24 cellular contexts compared by ENCODE assay signal in the genomic region with DNA sequence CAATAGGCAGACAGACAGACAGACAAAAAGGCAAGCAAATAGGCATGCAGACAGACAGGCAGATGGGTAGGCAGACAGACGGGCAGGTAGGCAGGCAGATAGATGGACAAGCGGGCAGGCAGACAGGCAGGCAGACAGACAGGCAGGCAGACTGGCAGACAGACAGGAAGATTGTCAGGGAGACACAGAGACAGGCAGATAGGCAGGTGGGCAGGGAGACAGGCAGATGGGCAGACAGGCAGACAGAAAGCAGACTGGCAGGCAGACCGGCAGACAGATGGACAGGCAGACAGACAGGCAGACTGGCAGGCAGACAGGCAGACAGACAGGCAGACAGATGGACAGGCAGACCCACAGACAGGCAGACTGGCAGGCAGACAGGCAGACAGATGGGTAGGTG.
"Had no signal": no experiment of that assay in that cellular context is flagged by ENCODE, and none has a peak within 500 bp of the region (broad histone marks: within the 10 kb centered on the region; RNA-seq: fewer than 3 reads in every experiment).

No MANE protein-coding gene starts in this region.

- H3K4me3 ChIP-seq: coronary artery, esophagus muscularis mucosa, testis had no signal

- H3K27me3 ChIP-seq: testis had no signal

- H3K9me3 Mint-ChIP-seq: activated CD4-positive, alpha-beta memory T cell treated with anti-CD3 and anti-CD28 coated beads for 36 hours; activated naive CD4-positive, alpha-beta T cell treated with anti-CD3 and anti-CD28 coated beads for 36 hours; activated naive CD8-positive, alpha-beta T cell treated with anti-CD3 and anti-CD28 coated beads, Interleukin-2, amount 10 ng/mL, durations not matched to agents 7 days and 5 days; natural killer cell; stimulated activated memory B cell treated with anti-CD40 and anti-IgM and Interleukin-4, amounts not matched to agents 10 μg/mL and 1 μg/mL and 100 μg/mL, for 72 hours; type B pancreatic cell had no signal

- H3K4me1 Mint-ChIP-seq: activated naive CD8-positive, alpha-beta T cell treated with anti-CD3 and anti-CD28 coated beads, Interleukin-2, amount 10 ng/mL, durations not matched to agents 7 days and 5 days; natural killer cell; stimulated activated memory B cell treated with anti-CD40 and anti-IgM and Interleukin-4, amounts not matched to agents 10 μg/mL and 1 μg/mL and 100 μg/mL, for 72 hours had no signal

- H3K27ac Mint-ChIP-seq: activated CD4-positive, alpha-beta memory T cell treated with anti-CD3 and anti-CD28 coated beads for 36 hours; activated naive CD4-positive, alpha-beta T cell treated with anti-CD3 and anti-CD28 coated beads for 36 hours; activated naive CD8-positive, alpha-beta T cell treated with anti-CD3 and anti-CD28 coated beads, Interleukin-2, amount 10 ng/mL, durations not matched to agents 7 days and 5 days; natural killer cell; stimulated activated memory B cell treated with anti-CD40 and anti-IgM and Interleukin-4, amounts not matched to agents 10 μg/mL and 1 μg/mL and 100 μg/mL, for 72 hours; T-helper 17 cell; type B pancreatic cell had no signal

- FAIRE-seq: bronchial epithelial cell, frontal cortex, islet of Langerhans, small intestine had no signal

- H3K36me3 ChIP-seq: esophagus muscularis mucosa had no signal

- H3K4me3 Mint-ChIP-seq: activated CD4-positive, alpha-beta memory T cell treated with anti-CD3 and anti-CD28 coated beads for 36 hours; activated naive CD4-positive, alpha-beta T cell treated with anti-CD3 and anti-CD28 coated beads for 36 hours; activated naive CD8-positive, alpha-beta T cell treated with anti-CD3 and anti-CD28 coated beads, Interleukin-2, amount 10 ng/mL, durations not matched to agents 7 days and 5 days; natural killer cell; stimulated activated memory B cell treated with anti-CD40 and anti-IgM and Interleukin-4, amounts not matched to agents 10 μg/mL and 1 μg/mL and 100 μg/mL, for 72 hours; T-helper 17 cell; type B pancreatic cell had no signal

- H3K27me3 Mint-ChIP-seq: activated naive CD8-positive, alpha-beta T cell treated with anti-CD3 and anti-CD28 coated beads, Interleukin-2, amount 10 ng/mL, durations not matched to agents 7 days and 5 days had no signal

- H3K36me3 Mint-ChIP-seq: activated CD4-positive, alpha-beta memory T cell treated with anti-CD3 and anti-CD28 coated beads for 36 hours; activated naive CD8-positive, alpha-beta T cell treated with anti-CD3 and anti-CD28 coated beads, Interleukin-2, amount 10 ng/mL, durations not matched to agents 7 days and 5 days; natural killer cell; stimulated activated memory B cell treated with anti-CD40 and anti-IgM and Interleukin-4, amounts not matched to agents 10 μg/mL and 1 μg/mL and 100 μg/mL, for 72 hours; type B pancreatic cell had no signal

- H3K27ac ChIP-seq: coronary artery, esophagus muscularis mucosa, testis had no signal

- DNase-seq: activated CD4-positive, alpha-beta memory T cell treated with anti-CD3 and anti-CD28 coated beads for 36 hours; activated CD4-positive, alpha-beta T cell treated with anti-CD3 and anti-CD28 coated beads for 48 hours; activated effector memory CD4-positive, alpha-beta T cell treated with Interleukin-2 at 50 U/mL for 16 hours; activated naive CD4-positive, alpha-beta T cell treated with anti-CD3 and anti-CD28 coated beads for 36 hours; activated naive CD8-positive, alpha-beta T cell treated with anti-CD3 and anti-CD28 coated beads, Interleukin-2, amount 10 ng/mL, durations not matched to agents 7 days and 5 days; activated T-cell treated with anti-CD3 and anti-CD28 coated beads, Interleukin-2, amount 50 U/mL, for 48 hours; amniotic stem cell; left ventricle myocardium superior; mammary epithelial cell; midbrain; natural killer cell; occipital lobe; small intestine; stimulated activated CD4-positive, alpha-beta T cell treated with anti-CD3 and anti-CD28 coated beads, Interleukin-2, amount 100 ng/mL, for 24 hours; T-helper 17 cell; testis had no signal

- H3K9me3 ChIP-seq: esophagus muscularis mucosa, testis had no signal

- ATAC-seq: left ventricle myocardium superior; sciatic nerve; stimulated activated memory B cell treated with anti-CD40 and anti-IgM and Interleukin-4, amounts not matched to agents 10 μg/mL and 1 μg/mL and 100 μg/mL, for 72 hours; T-helper 17 cell had no signal

- H3K4me1 ChIP-seq: esophagus muscularis mucosa, testis had no signal
